In the genomic region with DNA sequence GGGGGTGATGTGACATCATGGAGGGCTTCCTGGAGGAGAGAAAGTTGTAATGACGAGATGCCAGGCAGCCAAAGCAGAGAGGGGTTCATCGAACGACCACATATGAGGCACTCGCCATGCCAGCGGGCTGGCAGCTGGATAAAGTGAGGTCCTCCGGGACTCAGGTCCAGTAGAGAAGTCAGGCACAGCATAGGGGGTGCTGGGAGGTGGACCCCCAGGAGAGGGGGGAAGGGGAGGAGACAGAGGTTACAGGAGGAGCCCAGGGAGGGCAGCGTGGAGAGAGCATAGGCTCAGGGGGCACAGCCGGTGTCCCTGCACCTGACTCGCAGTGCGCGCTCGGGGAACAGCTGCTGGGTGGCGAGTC, we compare ENCODE assay signal across 11 cellular contexts.
A peak's percentile ranks its signal among the peaks of the same experiment; 100 is the strongest.
DNase-seq lines count a peak whose midpoint lies in the region; ATAC-seq and TF ChIP-seq lines count a peak whose summit lies in the region.
"Had no signal": no experiment of that assay in that cellular context is flagged by ENCODE, and none has a peak within 500 bp of the region (broad histone marks: within the 10 kb centered on the region; RNA-seq: fewer than 3 reads in every experiment).

No MANE protein-coding gene starts in this region.

- H3K27me3 Mint-ChIP-seq in activated T-cell treated with anti-CD3 and anti-CD28 coated beads, Interleukin-2, amount 50 U/mL, for 4 hours (ENCODE audit: low read depth) = peaks cover 15% of the 10 kb centered on the region
- peaks cover 17% of the 10 kb centered on the region for H3K27me3 Mint-ChIP-seq in central memory CD8-positive, alpha-beta T cell
- peaks cover 3% of the 10 kb centered on the region for H3K27me3 Mint-ChIP-seq in stimulated activated naive CD8-positive, alpha-beta T cell treated with anti-CD3 and anti-CD28 coated beads, Interleukin-15, Interleukin-2, amounts not matched to agents 100 ng/mL and 50 ng/mL, for 24 hours

- H3K36me3 ChIP-seq in Loucy (ENCODE audit: insufficient read depth, low read length) = no peaks in the 10 kb centered on the region
- H3K36me3 ChIP-seq: pancreas had no signal

- no peak overlapping the region for H3K4me3 ChIP-seq in Loucy (ENCODE audit: low read length, poor library complexity, severe bottlenecking)
- H3K4me3 ChIP-seq: pancreas, skin epidermis had no signal

- no peaks in the 10 kb centered on the region for H3K27me3 ChIP-seq in Loucy (ENCODE audit: insufficient read depth, low read length, poor library complexity, severe bottlenecking)

- no peaks in the 10 kb centered on the region for H3K36me3 Mint-ChIP-seq in activated T-cell treated with anti-CD3 and anti-CD28 coated beads, Interleukin-2, amount 50 U/mL, for 4 hours (ENCODE audit: insufficient read depth)
- peaks cover 4% of the 10 kb centered on the region for H3K36me3 Mint-ChIP-seq in central memory CD8-positive, alpha-beta T cell (ENCODE audit: insufficient read depth)
- peaks cover 4% of the 10 kb centered on the region for H3K36me3 Mint-ChIP-seq in stimulated activated naive CD8-positive, alpha-beta T cell treated with anti-CD3 and anti-CD28 coated beads, Interleukin-15, Interleukin-2, amounts not matched to agents 100 ng/mL and 50 ng/mL, for 24 hours (ENCODE audit: low read depth)

- H3F3A ChIP-seq in Loucy (ENCODE audit: low read depth) = no peaks in the 10 kb centered on the region

- no peak overlapping the region for H3K9ac ChIP-seq in Loucy (ENCODE audit: low read depth, low read length, poor library complexity, severe bottlenecking)

- no peaks in the 10 kb centered on the region for H3K9me3 Mint-ChIP-seq in activated T-cell treated with anti-CD3 and anti-CD28 coated beads, Interleukin-2, amount 50 U/mL, for 4 hours
- H3K9me3 Mint-ChIP-seq in central memory CD8-positive, alpha-beta T cell = peaks cover 6% of the 10 kb centered on the region
- H3K9me3 Mint-ChIP-seq in stimulated activated naive CD8-positive, alpha-beta T cell treated with anti-CD3 and anti-CD28 coated beads, Interleukin-15, Interleukin-2, amounts not matched to agents 100 ng/mL and 50 ng/mL, for 24 hours = no peaks in the 10 kb centered on the region

- peaks cover 11% of the 10 kb centered on the region for H3K4me1 Mint-ChIP-seq in activated T-cell treated with anti-CD3 and anti-CD28 coated beads, Interleukin-2, amount 50 U/mL, for 4 hours (ENCODE audit: low read depth)
- peaks cover 20% of the 10 kb centered on the region for H3K4me1 Mint-ChIP-seq in central memory CD8-positive, alpha-beta T cell
- H3K4me1 Mint-ChIP-seq in stimulated activated naive CD8-positive, alpha-beta T cell treated with anti-CD3 and anti-CD28 coated beads, Interleukin-15, Interleukin-2, amounts not matched to agents 100 ng/mL and 50 ng/mL, for 24 hours (ENCODE audit: low read depth) = peaks cover 19% of the 10 kb centered on the region

- H4K20me1 ChIP-seq in Loucy (ENCODE audit: insufficient read depth, low read length, poor library complexity, severe bottlenecking) = no peaks in the 10 kb centered on the region

- ATAC-seq in activated T-cell treated with anti-CD3 and anti-CD28 coated beads, Interleukin-2, amount 50 U/mL, for 4 hours = peak; percentile 11 to 28
- ATAC-seq in central memory CD8-positive, alpha-beta T cell (replicated peaks; ENCODE audit: extremely low read depth, poor library complexity, severe bottlenecking) = no peak

- H3K9me2 ChIP-seq in Loucy (replicated peaks; ENCODE audit: low read depth, low read length) = no peaks in the 10 kb centered on the region

- H3K27ac Mint-ChIP-seq in central memory CD8-positive, alpha-beta T cell (ENCODE audit: low read depth) = peak overlapping the region; percentile 87
- no peak overlapping the region for H3K27ac Mint-ChIP-seq in stimulated activated naive CD8-positive, alpha-beta T cell treated with anti-CD3 and anti-CD28 coated beads, Interleukin-15, Interleukin-2, amounts not matched to agents 100 ng/mL and 50 ng/mL, for 24 hours

- H2AFZ ChIP-seq in Loucy (ENCODE audit: low read length) = 0 out of 2 replicates have a peak overlapping the region, but pooled peaks have one; percentile 9

- DNase-seq in activated T-cell treated with anti-CD3 and anti-CD28 coated beads, Interleukin-2, amount 50 U/mL, for 4 hours = no peak
- no peak for DNase-seq in activated T-cell treated with anti-CD3 and anti-CD28 coated beads for 4 hours
- no peak for DNase-seq in central memory CD8-positive, alpha-beta T cell (ENCODE audit: low spot score in 2 of 2)
- DNase-seq in stimulated activated CD4-positive, alpha-beta T cell treated with anti-CD3 and anti-CD28 coated beads, Interleukin-4, amount 100 ng/mL, for 24 hours = no peak
- DNase-seq in NCI-H2029 (lab: John Stamatoyannopoulos, UW) = no peak
- DNase-seq in kidney tubule cell (ENCODE audit: low spot score) = no peak
- DNase-seq: SIG-M5 had no signal

- H3K9me3 ChIP-seq in Loucy (ENCODE audit: insufficient read depth, low read depth, low read length) = no peaks in the 10 kb centered on the region
- H3K9me3 ChIP-seq: pancreas had no signal

- no peak for TF ChIP-seq CTCF in Loucy (conservative IDR thresholded peaks at IDR 0.05; ENCODE audit: low read length)

- no peaks in the 10 kb centered on the region for H3K4me1 ChIP-seq in Loucy (ENCODE audit: insufficient read depth, low read length, poor library complexity, severe bottlenecking)
- H3K4me1 ChIP-seq: pancreas had no signal

- peak overlapping the region; percentile 24 for H3K4me2 ChIP-seq in Loucy (ENCODE audit: low read depth, low read length, poor library complexity, severe bottlenecking)

- no peaks in the 10 kb centered on the region for H3K79me2 ChIP-seq in Loucy (ENCODE audit: insufficient read depth, low read length)

- no peak overlapping the region for H3K4me3 Mint-ChIP-seq in activated T-cell treated with anti-CD3 and anti-CD28 coated beads, Interleukin-2, amount 50 U/mL, for 4 hours
- H3K4me3 Mint-ChIP-seq in central memory CD8-positive, alpha-beta T cell = peak overlapping the region; percentile 35
- H3K4me3 Mint-ChIP-seq in stimulated activated naive CD8-positive, alpha-beta T cell treated with anti-CD3 and anti-CD28 coated beads, Interleukin-15, Interleukin-2, amounts not matched to agents 100 ng/mL and 50 ng/mL, for 24 hours = peak overlapping the region; percentile 71
